In genomic region chrX:41616935-41617334, GRCh38 we compare ENCODE assay signal across 1 cellular context.
TF ChIP-seq lines count a peak whose summit lies in the region.

No MANE protein-coding gene starts in this region.

TF ChIP-seq in K562, 482 proteins besides CTCF, POLR2A, EP300 and RAD21 (continued from another document):
- no peak for TF ChIP-seq REST (CRISPR knock-in tag; IDR thresholded peaks at IDR 0.05; ENCODE audit: low read depth)
- TF ChIP-seq, protein P1, sequence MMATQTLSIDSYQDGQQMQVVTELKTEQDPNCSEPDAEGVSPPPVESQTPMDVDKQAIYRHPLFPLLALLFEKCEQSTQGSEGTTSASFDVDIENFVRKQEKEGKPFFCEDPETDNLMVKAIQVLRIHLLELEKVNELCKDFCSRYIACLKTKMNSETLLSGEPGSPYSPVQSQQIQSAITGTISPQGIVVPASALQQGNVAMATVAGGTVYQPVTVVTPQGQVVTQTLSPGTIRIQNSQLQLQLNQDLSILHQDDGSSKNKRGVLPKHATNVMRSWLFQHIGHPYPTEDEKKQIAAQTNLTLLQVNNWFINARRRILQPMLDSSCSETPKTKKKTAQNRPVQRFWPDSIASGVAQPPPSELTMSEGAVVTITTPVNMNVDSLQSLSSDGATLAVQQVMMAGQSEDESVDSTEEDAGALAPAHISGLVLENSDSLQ (IDR thresholded peaks at IDR 0.05) = 0 out of 2 replicates have a peak, but pooled peaks have one; percentile 13
- TF ChIP-seq MEIS2 (IDR thresholded peaks at IDR 0.05; ENCODE audit: partially characterized antibody) = peak; percentile 60
- TF ChIP-seq EGR1 (conservative IDR thresholded peaks at IDR 0.05) = 0 out of 2 replicates have a peak, but pooled peaks have one; percentile 18
- TF ChIP-seq PBX2 (CRISPR knock-in tag; IDR thresholded peaks at IDR 0.05; ENCODE audit: low read depth) = no peak
- peak; percentile 38 for TF ChIP-seq PBX2 (tag; conservative IDR thresholded peaks at IDR 0.05; ENCODE audit: low read depth)
- TF ChIP-seq, protein P2, sequence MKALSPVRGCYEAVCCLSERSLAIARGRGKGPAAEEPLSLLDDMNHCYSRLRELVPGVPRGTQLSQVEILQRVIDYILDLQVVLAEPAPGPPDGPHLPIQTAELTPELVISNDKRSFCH (CRISPR knock-in tag; IDR thresholded peaks at IDR 0.05) = no peak
- TF ChIP-seq, protein P2 (tag; IDR thresholded peaks at IDR 0.05) = no peak
- TF ChIP-seq E2F6 (IDR thresholded peaks at IDR 0.05; ENCODE audit: borderline replicate concordance in 1 of 2, extremely low read depth in 1 of 2, insufficient read depth in 1 of 2, insufficient read length in 1 of 2, low read depth in 1 of 2, low read length in 1 of 2, poor library complexity in 1 of 2, severe bottlenecking in 1 of 2) = no peak
- no peak for TF ChIP-seq NR4A1 (CRISPR knock-in tag; IDR thresholded peaks at IDR 0.05)
- no peak for TF ChIP-seq NR4A1 (tag; IDR thresholded peaks at IDR 0.05)
